ENCODE assay signal across 8 cellular contexts in genomic region chr14:72948481-72949138, GRCh38. TPM values are rescaled to one million over a fixed set of nuclear protein-coding genes. Genes with fewer than 3 reads are reported as not detected.
DNase-seq lines count a peak whose midpoint lies in the region; ATAC-seq and TF ChIP-seq lines count a peak whose summit lies in the region.

No MANE protein-coding gene starts in this region.

- peak; percentile 95 for TF ChIP-seq CTCF in retinal pigment epithelial cell (conservative IDR thresholded peaks at IDR 0.05; ENCODE audit: low read depth, low read length)

- peak; percentile 55 for ATAC-seq in left ventricle myocardium superior
- ATAC-seq in HG03342 (IDR thresholded peaks at IDR 0.05; ENCODE audit: unreplicated experiment), result no peak
- ATAC-seq in HG03135 (IDR thresholded peaks at IDR 0.05; ENCODE audit: unreplicated experiment), result no peak

- H3K4me3 ChIP-seq in retinal pigment epithelial cell (ENCODE audit: low read length), result no peak overlapping the region

- intact Hi-C loops in left ventricle myocardium superior (cut with micrococcal nuclease), result loop anchor here (2.0 kb wide), 1 partner anchor 432 kb away; no protein-coding TSS in a partner anchor

- DNase-seq in COR-L47 (lab: John Stamatoyannopoulos, UW) (peak; percentile 15), HUDEP-2 (lab: John Stamatoyannopoulos, UW; ENCODE audit: unreplicated experiment in 76 of 76) (peak in 50 of 76 experiments; percentile 2 to 67 (median 29)), SW480 (ENCODE audit: low spot score) (peak; percentile 62), left ventricle myocardium superior (peak; percentile 79), retinal pigment epithelial cell (ENCODE audit: low read depth) (no peak)
- peak; percentile 23 for DNase-seq in activated naive CD8-positive, alpha-beta T cell treated with anti-CD3 and anti-CD28 coated beads, Interleukin-2, amount 50 U/mL, for 16 hours (ENCODE audit: low read depth, low spot score)

RNA-seq across cellular contexts. Expression of gene DCAF4, which starts 22.3 kb away (rescaled TPM):
- total RNA-seq in left ventricle myocardium superior, result 8.4 TPM

RNA-seq across cellular contexts. Expression of gene DPF3, which starts 54.7 kb away (rescaled TPM):
- 28.7 TPM for total RNA-seq in left ventricle myocardium superior
